Comparison of ENCODE assay signal across 1 cellular context in the genomic region with DNA sequence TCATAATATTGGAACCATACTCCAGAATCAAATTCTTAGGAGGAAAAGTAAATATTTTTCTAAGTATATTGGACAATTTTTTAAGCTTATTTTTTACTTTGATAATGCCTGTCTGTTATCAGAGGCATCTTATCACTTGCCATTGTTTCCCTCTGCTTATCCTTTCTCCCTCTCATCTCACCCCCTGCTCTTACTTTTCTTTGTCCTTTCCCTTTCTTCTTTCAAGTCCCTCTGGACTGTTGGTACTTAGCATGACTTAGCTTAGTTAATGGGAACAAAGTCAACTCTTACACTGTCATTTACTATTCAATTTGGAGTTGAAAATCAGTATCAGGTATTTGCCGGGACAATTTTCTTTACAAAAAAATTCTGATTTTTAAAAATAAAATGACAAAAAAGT.
TF ChIP-seq lines count a peak whose summit lies in the region.

No MANE protein-coding gene starts in this region.

TF ChIP-seq in HepG2, 621 proteins besides CTCF, POLR2A, EP300 and RAD21:
- TF ChIP-seq, protein P1, sequence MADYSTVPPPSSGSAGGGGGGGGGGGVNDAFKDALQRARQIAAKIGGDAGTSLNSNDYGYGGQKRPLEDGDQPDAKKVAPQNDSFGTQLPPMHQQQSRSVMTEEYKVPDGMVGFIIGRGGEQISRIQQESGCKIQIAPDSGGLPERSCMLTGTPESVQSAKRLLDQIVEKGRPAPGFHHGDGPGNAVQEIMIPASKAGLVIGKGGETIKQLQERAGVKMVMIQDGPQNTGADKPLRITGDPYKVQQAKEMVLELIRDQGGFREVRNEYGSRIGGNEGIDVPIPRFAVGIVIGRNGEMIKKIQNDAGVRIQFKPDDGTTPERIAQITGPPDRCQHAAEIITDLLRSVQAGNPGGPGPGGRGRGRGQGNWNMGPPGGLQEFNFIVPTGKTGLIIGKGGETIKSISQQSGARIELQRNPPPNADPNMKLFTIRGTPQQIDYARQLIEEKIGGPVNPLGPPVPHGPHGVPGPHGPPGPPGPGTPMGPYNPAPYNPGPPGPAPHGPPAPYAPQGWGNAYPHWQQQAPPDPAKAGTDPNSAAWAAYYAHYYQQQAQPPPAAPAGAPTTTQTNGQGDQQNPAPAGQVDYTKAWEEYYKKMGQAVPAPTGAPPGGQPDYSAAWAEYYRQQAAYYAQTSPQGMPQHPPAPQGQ (CRISPR knock-in tag; IDR thresholded peaks at IDR 0.05; ENCODE audit: borderline replicate concordance), result no peak
- TF ChIP-seq ZNF660 (CRISPR knock-in tag; IDR thresholded peaks at IDR 0.05; ENCODE audit: borderline replicate concordance, low read depth) (no peak), ZNF432 (CRISPR knock-in tag; IDR thresholded peaks at IDR 0.05; ENCODE audit: borderline replicate concordance) (no peak), ZNF30 (CRISPR knock-in tag; IDR thresholded peaks at IDR 0.05) (no peak), ZBTB1 (CRISPR knock-in tag; IDR thresholded peaks at IDR 0.05; ENCODE audit: borderline replicate concordance) (no peak)
- TF ChIP-seq, protein P2, sequence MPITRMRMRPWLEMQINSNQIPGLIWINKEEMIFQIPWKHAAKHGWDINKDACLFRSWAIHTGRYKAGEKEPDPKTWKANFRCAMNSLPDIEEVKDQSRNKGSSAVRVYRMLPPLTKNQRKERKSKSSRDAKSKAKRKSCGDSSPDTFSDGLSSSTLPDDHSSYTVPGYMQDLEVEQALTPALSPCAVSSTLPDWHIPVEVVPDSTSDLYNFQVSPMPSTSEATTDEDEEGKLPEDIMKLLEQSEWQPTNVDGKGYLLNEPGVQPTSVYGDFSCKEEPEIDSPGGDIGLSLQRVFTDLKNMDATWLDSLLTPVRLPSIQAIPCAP (CRISPR knock-in tag; IDR thresholded peaks at IDR 0.05; ENCODE audit: low read depth), result no peak
- TF ChIP-seq, protein P3, sequence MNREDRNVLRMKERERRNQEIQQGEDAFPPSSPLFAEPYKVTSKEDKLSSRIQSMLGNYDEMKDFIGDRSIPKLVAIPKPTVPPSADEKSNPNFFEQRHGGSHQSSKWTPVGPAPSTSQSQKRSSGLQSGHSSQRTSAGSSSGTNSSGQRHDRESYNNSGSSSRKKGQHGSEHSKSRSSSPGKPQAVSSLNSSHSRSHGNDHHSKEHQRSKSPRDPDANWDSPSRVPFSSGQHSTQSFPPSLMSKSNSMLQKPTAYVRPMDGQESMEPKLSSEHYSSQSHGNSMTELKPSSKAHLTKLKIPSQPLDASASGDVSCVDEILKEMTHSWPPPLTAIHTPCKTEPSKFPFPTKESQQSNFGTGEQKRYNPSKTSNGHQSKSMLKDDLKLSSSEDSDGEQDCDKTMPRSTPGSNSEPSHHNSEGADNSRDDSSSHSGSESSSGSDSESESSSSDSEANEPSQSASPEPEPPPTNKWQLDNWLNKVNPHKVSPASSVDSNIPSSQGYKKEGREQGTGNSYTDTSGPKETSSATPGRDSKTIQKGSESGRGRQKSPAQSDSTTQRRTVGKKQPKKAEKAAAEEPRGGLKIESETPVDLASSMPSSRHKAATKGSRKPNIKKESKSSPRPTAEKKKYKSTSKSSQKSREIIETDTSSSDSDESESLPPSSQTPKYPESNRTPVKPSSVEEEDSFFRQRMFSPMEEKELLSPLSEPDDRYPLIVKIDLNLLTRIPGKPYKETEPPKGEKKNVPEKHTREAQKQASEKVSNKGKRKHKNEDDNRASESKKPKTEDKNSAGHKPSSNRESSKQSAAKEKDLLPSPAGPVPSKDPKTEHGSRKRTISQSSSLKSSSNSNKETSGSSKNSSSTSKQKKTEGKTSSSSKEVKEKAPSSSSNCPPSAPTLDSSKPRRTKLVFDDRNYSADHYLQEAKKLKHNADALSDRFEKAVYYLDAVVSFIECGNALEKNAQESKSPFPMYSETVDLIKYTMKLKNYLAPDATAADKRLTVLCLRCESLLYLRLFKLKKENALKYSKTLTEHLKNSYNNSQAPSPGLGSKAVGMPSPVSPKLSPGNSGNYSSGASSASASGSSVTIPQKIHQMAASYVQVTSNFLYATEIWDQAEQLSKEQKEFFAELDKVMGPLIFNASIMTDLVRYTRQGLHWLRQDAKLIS (CRISPR knock-in tag; IDR thresholded peaks at IDR 0.05), result no peak
